8 cellular contexts compared by ENCODE assay signal in genomic region chr6:73309534-73309783, GRCh38. TPM values are rescaled to one million over a fixed set of nuclear protein-coding genes. Genes with fewer than 3 reads are reported as not detected.
DNase-seq lines count a peak whose midpoint lies in the region; ATAC-seq, FAIRE-seq and TF ChIP-seq lines count a peak whose summit lies in the region.

No MANE protein-coding gene starts in this region.

- peak; percentile 59 for DNase-seq in NCI-H748 treated with DMSO at 0.1 percent for 48 hours (lab: John Stamatoyannopoulos, UW)
- no peak for DNase-seq in NCI-H748 (lab: John Stamatoyannopoulos, UW; ENCODE audit: unreplicated experiment)
- DNase-seq in NCI-H774 (lab: John Stamatoyannopoulos, UW) = peak; percentile 75
- DNase-seq in epithelial cell of prostate (ENCODE audit: low read depth, low spot score) = no peak
- no peak for DNase-seq in pancreas
- DNase-seq in hepatic stellate cell (ENCODE audit: low spot score) = no peak

- peaks cover 0 to 2% (median 0%) of the 10 kb centered on the region in 4 donors for H3K27me3 ChIP-seq in pancreas

- no peak for FAIRE-seq in pancreas (lab: Jason Lieb, UNC)

- intact Hi-C loops in pancreas (cut with DNase I) = no loop called here

- WGBS in pancreas, 2 donors = 5 to 7% methylated on average over 13 of the region's 13 CpGs

- H3K36me3 ChIP-seq in pancreas = no peaks in the 10 kb centered on the region

- no peak for TF ChIP-seq CTCF in pancreas (IDR thresholded peaks at IDR 0.05)

- ATAC-seq in pancreas (peak in 3 of 4 donors; percentile 57 to 80 (median 75)), HG02840 (IDR thresholded peaks at IDR 0.05; ENCODE audit: low FRiP score, unreplicated experiment) (no peak), GM19463 (IDR thresholded peaks at IDR 0.05; ENCODE audit: unreplicated experiment) (no peak)

- peak overlapping the region; percentile 39 for H3K27ac ChIP-seq in epithelial cell of prostate
- H3K27ac ChIP-seq in pancreas = peak overlapping the region in 2 of 4 donors; percentile 30 to 63

- H3K4me1 ChIP-seq in pancreas = no peaks in the 10 kb centered on the region

- H3K9me3 ChIP-seq in pancreas = no peaks in the 10 kb centered on the region

- H3K4me3 ChIP-seq in pancreas = peak overlapping the region; percentile 53 to 56 (median 55)

RNA-seq across cellular contexts. Expression of gene DPPA5, which starts 44.6 kb away (rescaled TPM):
- not detected for total RNA-seq in pancreas
- not detected for polyA plus RNA-seq in pancreas

RNA-seq across cellular contexts. Expression of gene KHDC1, which starts 46.5 kb away (rescaled TPM):
- 1 to 10 TPM in 5 of 6 donors, under 1 TPM in 1; 0.98 to 1.8 (median 1.3) TPM for total RNA-seq in pancreas
- polyA plus RNA-seq in pancreas = 1 to 10 TPM; 1.9 to 2.9 TPM

RNA-seq across cellular contexts. Expression of gene KHDC3L, which starts 53.0 kb away (rescaled TPM):
- not detected for total RNA-seq in pancreas
- polyA plus RNA-seq in pancreas = not detected

Comparison
In these comparisons a context has a peak if more than half of its experiments do, and no peak if none do; other contexts are left out.
1. DNase-seq: peak in NCI-H748 treated with DMSO at 0.1 percent for 48 hours (single experiment) and NCI-H774 (single experiment); none in NCI-H748 (single experiment), epithelial cell of prostate (single experiment), pancreas (0 of 6) and hepatic stellate cell (single experiment).
2. ATAC-seq: peak in pancreas (3 of 4); none in HG02840 (single experiment) and GM19463 (single experiment).